Comparison of ENCODE assay signal across 14 cellular contexts in the genomic region with DNA sequence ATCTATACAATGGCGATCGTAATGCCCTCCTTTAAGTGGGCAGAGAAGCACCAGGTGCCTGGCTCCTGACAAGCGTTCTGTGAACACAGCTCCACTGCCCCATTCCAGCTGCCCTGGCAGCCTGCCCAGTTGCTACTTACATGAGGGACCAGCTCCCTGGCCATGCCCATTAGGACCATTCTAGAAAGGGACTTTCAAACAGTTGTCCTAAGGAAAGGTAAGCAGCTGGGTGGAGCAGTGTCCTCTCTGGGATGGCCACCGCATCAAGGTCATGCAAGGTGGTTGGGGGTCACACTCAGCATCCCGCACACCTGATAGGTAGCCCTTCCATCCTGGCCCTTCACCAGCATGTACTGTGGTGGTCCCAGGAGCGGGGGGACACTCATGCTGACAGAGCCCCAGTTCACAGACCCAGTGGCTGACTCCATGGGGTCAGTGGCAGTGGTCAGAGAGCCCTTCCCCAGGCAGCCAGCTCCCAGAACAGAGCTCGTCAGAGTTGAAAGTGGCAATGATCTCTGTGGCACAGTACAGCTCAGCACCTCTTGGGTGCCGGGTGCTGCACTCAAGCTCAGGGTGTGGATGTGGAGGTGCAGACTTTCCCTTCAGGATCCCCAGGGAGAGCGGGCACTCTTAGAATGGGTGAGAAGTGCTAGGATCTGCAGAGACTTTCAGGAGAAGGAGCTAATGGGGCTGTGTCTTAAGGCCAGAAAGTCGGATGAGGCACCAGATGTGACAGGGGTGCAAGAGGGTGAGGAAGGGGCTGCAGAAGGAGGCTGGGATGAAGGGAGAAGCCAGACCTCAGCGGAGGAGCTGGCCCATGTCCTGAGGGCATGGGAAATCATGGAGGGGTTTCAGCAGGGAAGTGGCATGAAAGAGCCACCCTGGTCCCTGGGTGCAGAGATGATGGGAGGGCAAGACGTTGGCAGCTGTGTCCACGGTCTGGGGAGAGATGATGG. TPM values are rescaled to one million over a fixed set of nuclear protein-coding genes. Genes with fewer than 3 reads are reported as not detected.
DNase-seq lines count a peak whose midpoint lies in the region; ATAC-seq and TF ChIP-seq lines count a peak whose summit lies in the region.
"Had no signal": no experiment of that assay in that cellular context is flagged by ENCODE, and none has a peak within 500 bp of the region (broad histone marks: within the 10 kb centered on the region; RNA-seq: fewer than 3 reads in every experiment).

No MANE protein-coding gene starts in this region.

- H3K4me2 ChIP-seq in OCI-LY3 (ENCODE audit: low read length): peak overlapping the region; percentile 48

- H2AFZ ChIP-seq in OCI-LY3 (ENCODE audit: low read depth, low read length): no peak overlapping the region

- H3K27ac ChIP-seq in OCI-LY3 (ENCODE audit: low read length): no peak overlapping the region
- H3K27ac ChIP-seq in thyroid gland: no peak overlapping the region
- H3K27ac ChIP-seq: WERI-Rb-1 had no signal

- no peak overlapping the region; the same call in 1 of the 2 replicates for H3K9ac ChIP-seq in OCI-LY3 (ENCODE audit: low read length)

- no peaks in the 10 kb centered on the region for H3K27me3 ChIP-seq in OCI-LY3 (ENCODE audit: low read depth, low read length)
- no peaks in the 10 kb centered on the region for H3K27me3 ChIP-seq in thyroid gland
- H3K27me3 ChIP-seq: ascending aorta had no signal

- TF ChIP-seq POLR2A in thyroid gland (IDR thresholded peaks at IDR 0.05): no peak

- TF ChIP-seq CTCF in OCI-LY3 (IDR thresholded peaks at IDR 0.05; ENCODE audit: low read depth, low read length) (no peak), thyroid gland (IDR thresholded peaks at IDR 0.05) (no peak)

- intact Hi-C loops in left cardiac atrium (cut with DNase I): no loop called here
- intact Hi-C loops in thyroid gland (cut with DNase I): no loop called here

- 72 to 74% methylated on average over 8 to 11 of the region's 13 CpGs for WGBS in thyroid gland, 2 donors

- H3K36me3 ChIP-seq in OCI-LY3 (replicated peaks; ENCODE audit: low read depth, low read length): no peaks in the 10 kb centered on the region
- H3K36me3 ChIP-seq in thyroid gland: no peaks in the 10 kb centered on the region
- H3K36me3 ChIP-seq: ascending aorta, WERI-Rb-1 had no signal

- H4K20me1 ChIP-seq in OCI-LY3 (ENCODE audit: insufficient read depth, low read length): no peaks in the 10 kb centered on the region

- H3K9me3 ChIP-seq in OCI-LY3 (ENCODE audit: insufficient read depth, low read length) (no peaks in the 10 kb centered on the region), thyroid gland (no peaks in the 10 kb centered on the region)
- H3K9me3 ChIP-seq: ascending aorta had no signal

- H3K4me3 ChIP-seq in OCI-LY3 (ENCODE audit: low read length): peak overlapping the region; percentile 45; the same call in 1 of the 2 replicates
- H3K4me3 ChIP-seq in thyroid gland (replicated peaks in 1 of 3): no peak overlapping the region

- H3K79me2 ChIP-seq in OCI-LY3 (ENCODE audit: low read length): no peaks in the 10 kb centered on the region

- H3K4me1 ChIP-seq in OCI-LY3 (ENCODE audit: low read length) (peaks cover 16% of the 10 kb centered on the region), thyroid gland (peaks cover 0 to 24% of the 10 kb centered on the region in 2 donors)

- DNase-seq in NCI-H2196 (lab: John Stamatoyannopoulos, UW; ENCODE audit: unreplicated experiment): peak; percentile 41
- DNase-seq in NCI-H2196 treated with DMSO at 0.1 percent for 48 hours (lab: John Stamatoyannopoulos, UW; ENCODE audit: unreplicated experiment): no peak
- DNase-seq in left cardiac atrium: peak; percentile 74
- DNase-seq in thyroid gland: peak; percentile 69 to 78
- DNase-seq: activated T-cell treated with anti-CD3 and anti-CD28 coated beads, Interleukin-2, amount 50 U/mL, for 24 hours; stimulated activated CD4-positive, alpha-beta T cell treated with anti-CD3 and anti-CD28 coated beads, Interleukin-12 subunit alpha, Interleukin-12 subunit beta, amount 100 ng/mL, for 4 hours had no signal

- ATAC-seq in left cardiac atrium: peak in 1 of 2 donors; percentile 10
- no peak for ATAC-seq in GM21737 (IDR thresholded peaks at IDR 0.05; ENCODE audit: unreplicated experiment)
- no peak for ATAC-seq in HG03439 (IDR thresholded peaks at IDR 0.05; ENCODE audit: unreplicated experiment)
- no peak for ATAC-seq in GM18517 (IDR thresholded peaks at IDR 0.05; ENCODE audit: unreplicated experiment)
- ATAC-seq: left colon had no signal

RNA-seq across cellular contexts. Expression of gene MMRN2, which starts 10.9 kb away (rescaled TPM):
- total RNA-seq in left cardiac atrium (10 to 100 TPM; 38.6 to 62.1 TPM), thyroid gland (10 to 100 TPM; 23.0 to 45.1 (median 28.4) TPM)

RNA-seq across cellular contexts. Expression of gene SNCG, which starts 11.9 kb away (rescaled TPM):
- 10 to 100 TPM; 27.8 to 51.0 TPM for total RNA-seq in left cardiac atrium
- total RNA-seq in thyroid gland: 10 to 100 TPM; 11.5 to 40.2 (median 23.1) TPM

RNA-seq across cellular contexts. Expression of gene ADIRF, which starts 21.8 kb away (rescaled TPM):
- total RNA-seq in left cardiac atrium (100 to 1,000 TPM; 143 to 269 TPM), thyroid gland (100 to 1,000 TPM in 3 of 4 donors, 10 to 100 TPM in 1; 66.6 to 208 (median 104) TPM)
- total RNA-seq: Daoy had no signal
